ENCODE assay signal across 22 cellular contexts in genomic region chr5:164007062-164007461, GRCh38.
DNase-seq lines count a peak whose midpoint lies in the region; ATAC-seq and TF ChIP-seq lines count a peak whose summit lies in the region.
"Had no signal": no experiment of that assay in that cellular context is flagged by ENCODE, and none has a peak within 500 bp of the region (broad histone marks: within the 10 kb centered on the region; RNA-seq: fewer than 3 reads in every experiment).

No MANE protein-coding gene starts in this region.

- H3K9me2 ChIP-seq in GM23338 (ENCODE audit: insufficient read depth), result no peaks in the 10 kb centered on the region

- no peak overlapping the region for H3K27ac Mint-ChIP-seq in GM23338
- H3K27ac Mint-ChIP-seq: B cell; CD4-positive, alpha-beta T cell; CD8-positive, alpha-beta T cell had no signal

- H3K9me3 ChIP-seq in liver (ENCODE audit: control insufficient read depth in 4 of 4, low read length in 3 of 4), result no peaks in the 10 kb centered on the region
- no peaks in the 10 kb centered on the region for H3K9me3 ChIP-seq in right lobe of liver
- H3K9me3 ChIP-seq: BLaER1 treated with 17β-estradiol and CSF1 and Interleukin-3, amounts not matched to agents 10 nM and 100 nM; Caco-2 had no signal

- no peak for TF ChIP-seq POLR2A in right lobe of liver (IDR thresholded peaks at IDR 0.05)

- no peak for TF ChIP-seq EP300 in Ishikawa (IDR thresholded peaks at IDR 0.05; ENCODE audit: borderline replicate concordance)

- H4K20me1 ChIP-seq in GM23338 (replicated peaks; ENCODE audit: insufficient read depth), result no peaks in the 10 kb centered on the region
- H4K20me1 ChIP-seq: BLaER1 treated with 17β-estradiol and CSF1 and Interleukin-3, amounts not matched to agents 10 nM and 100 nM had no signal

- TF ChIP-seq CTCF in liver (IDR thresholded peaks at IDR 0.05; ENCODE audit: low read depth, low read length, missing input control) (no peak), right lobe of liver (IDR thresholded peaks at IDR 0.05) (no peak), GM23338 (conservative IDR thresholded peaks at IDR 0.05; ENCODE audit: low read depth in 2 of 2) (no peak), brain microvascular endothelial cell (IDR thresholded peaks at IDR 0.05; ENCODE audit: low read depth, low read length, missing control alignments) (no peak)

- H3K79me2 ChIP-seq in GM23338 (replicated peaks; ENCODE audit: insufficient read depth), result no peaks in the 10 kb centered on the region

- no peaks in the 10 kb centered on the region for H3K27me3 Mint-ChIP-seq in GM23338 (ENCODE audit: insufficient read depth, low read depth, poor library complexity)
- H3K27me3 Mint-ChIP-seq: B cell; CD4-positive, alpha-beta T cell had no signal

- no peak for ATAC-seq in right lobe of liver
- no peak for ATAC-seq in GM23338
- no peak for ATAC-seq in GM18870 (IDR thresholded peaks at IDR 0.05; ENCODE audit: unreplicated experiment)
- ATAC-seq: CD8-positive, alpha-beta T cell had no signal

- H3K9ac ChIP-seq in liver (ENCODE audit: low read depth in 1 of 2, low read length in 2 of 2), result no peak overlapping the region
- H3K9ac ChIP-seq: BLaER1 treated with 17β-estradiol and CSF1 and Interleukin-3, amounts not matched to agents 10 nM and 100 nM had no signal

- H3K4me3 ChIP-seq in liver (ENCODE audit: low read depth in 1 of 3, low read length in 3 of 3), result no peak overlapping the region
- H3K4me3 ChIP-seq in right lobe of liver, result no peak overlapping the region
- H3K4me3 ChIP-seq in GM23338, result no peak overlapping the region
- H3K4me3 ChIP-seq in brain microvascular endothelial cell (ENCODE audit: low read depth, low read length), result no peak overlapping the region
- H3K4me3 ChIP-seq: BLaER1 treated with 17β-estradiol and CSF1 and Interleukin-3, amounts not matched to agents 10 nM and 100 nM had no signal

- 67% methylated on average over 2 of the region's 2 CpGs for WGBS in liver
- 34% methylated on average over 2 of the region's 2 CpGs for WGBS in right lobe of liver (ENCODE audit: insufficient coverage, low coverage, low lambda C conversion rate, missing lambda C conversion rate)

- H3K4me1 ChIP-seq in liver (ENCODE audit: control insufficient read depth in 4 of 4, insufficient read depth in 4 of 4, low read length in 3 of 4) (peaks cover 0 to 14% (median 14%) of the 10 kb centered on the region in 4 donors), right lobe of liver (peaks cover 0 to 15% (median 0%) of the 10 kb centered on the region in 4 donors), GM23338 (ENCODE audit: insufficient read depth) (no peaks in the 10 kb centered on the region; the same call in 1 of the 2 replicates)
- H3K4me1 ChIP-seq: BLaER1 treated with 17β-estradiol and CSF1 and Interleukin-3, amounts not matched to agents 10 nM and 100 nM; Caco-2 had no signal

- H3K4me1 Mint-ChIP-seq in GM23338, result peaks cover 4% of the 10 kb centered on the region; the same call in 2 of the 3 replicates

- TF ChIP-seq RAD21 in liver (IDR thresholded peaks at IDR 0.05) (no peak), Ishikawa (IDR thresholded peaks at IDR 0.05; ENCODE audit: low read depth) (no peak)

- no peaks in the 10 kb centered on the region for H3F3A ChIP-seq in GM23338 (replicated peaks; ENCODE audit: low read depth)

- no peaks in the 10 kb centered on the region for H3K9me3 Mint-ChIP-seq in GM23338
- H3K9me3 Mint-ChIP-seq: CD4-positive, alpha-beta T cell; CD8-positive, alpha-beta T cell had no signal

- H3K27me3 ChIP-seq in liver (ENCODE audit: control insufficient read depth in 4 of 4, insufficient read depth in 4 of 4, low read length in 3 of 4), result no peaks in the 10 kb centered on the region
- H3K27me3 ChIP-seq in right lobe of liver, result no peaks in the 10 kb centered on the region
- no peaks in the 10 kb centered on the region for H3K27me3 ChIP-seq in GM23338 (ENCODE audit: insufficient read depth)
- H3K27me3 ChIP-seq in brain microvascular endothelial cell (replicated peaks), result no peaks in the 10 kb centered on the region
- H3K27me3 ChIP-seq: BLaER1 treated with 17β-estradiol and CSF1 and Interleukin-3, amounts not matched to agents 10 nM and 100 nM had no signal

- no peak overlapping the region for H3K4me2 ChIP-seq in GM23338
- H3K4me2 ChIP-seq: BLaER1 treated with 17β-estradiol and CSF1 and Interleukin-3, amounts not matched to agents 10 nM and 100 nM had no signal

- DNase-seq in right lobe of liver (no peak), GM23338 (ENCODE audit: low spot score) (no peak), NCI-H2107 (lab: John Stamatoyannopoulos, UW) (no peak), brain microvascular endothelial cell (no peak)
- DNase-seq: 8988T; AML-193; Caco-2; Calu3; CD4-positive, alpha-beta T cell; CD8-positive, alpha-beta T cell; DMS153; DMS53; DMS79; DND-41; EL; GDM1 had no signal

- in situ Hi-C loops in brain microvascular endothelial cell (cut with HindIII; ENCODE audit: low pct_ligation_motif_present, low sequenced_read_pairs), result no loop called here

- H3K4me3 Mint-ChIP-seq in GM23338, result no peak overlapping the region
- H3K4me3 Mint-ChIP-seq: B cell; CD4-positive, alpha-beta T cell; CD8-positive, alpha-beta T cell had no signal

- H3K27ac ChIP-seq in liver (ENCODE audit: low read depth in 1 of 2, low read length in 2 of 2) (no peak overlapping the region), right lobe of liver (no peak overlapping the region), GM23338 (ENCODE audit: low read depth) (no peak overlapping the region), brain microvascular endothelial cell (no peak overlapping the region)
- H3K27ac ChIP-seq: BLaER1 treated with 17β-estradiol and CSF1 and Interleukin-3, amounts not matched to agents 10 nM and 100 nM; C4-2B had no signal

- no peaks in the 10 kb centered on the region for H3K36me3 ChIP-seq in liver (ENCODE audit: control insufficient read depth in 4 of 4, insufficient read depth in 3 of 4, low read depth in 1 of 4, low read length in 3 of 4)
- no peaks in the 10 kb centered on the region for H3K36me3 ChIP-seq in right lobe of liver
- no peaks in the 10 kb centered on the region for H3K36me3 ChIP-seq in GM23338 (ENCODE audit: insufficient read depth)
- H3K36me3 ChIP-seq in brain microvascular endothelial cell (replicated peaks), result no peaks in the 10 kb centered on the region
- H3K36me3 ChIP-seq: BLaER1 treated with 17β-estradiol and CSF1 and Interleukin-3, amounts not matched to agents 10 nM and 100 nM had no signal

- H3K36me3 Mint-ChIP-seq in GM23338 (ENCODE audit: low read depth), result no peaks in the 10 kb centered on the region
- H3K36me3 Mint-ChIP-seq: CD8-positive, alpha-beta T cell had no signal

- no peak overlapping the region for H2AFZ ChIP-seq in GM23338

- intact Hi-C loops in right lobe of liver (cut with DNase I), result no loop called here

TF ChIP-seq in GM23338, 12 proteins besides CTCF, POLR2A, EP300 and RAD21 (continues in another document):
- TF ChIP-seq EZH2phosphoT487 (IDR thresholded peaks at IDR 0.05; ENCODE audit: unreplicated experiment) (no peak), ZNF331 (CRISPR knock-in tag; IDR thresholded peaks at IDR 0.05; ENCODE audit: low read depth) (no peak)

TF ChIP-seq in Ishikawa, 13 proteins besides CTCF, POLR2A, EP300 and RAD21:
- peak; percentile 73 for TF ChIP-seq REST (IDR thresholded peaks at IDR 0.05; ENCODE audit: low read depth)
- no peak for TF ChIP-seq USF1 (IDR thresholded peaks at IDR 0.05)
- TF ChIP-seq CEBPB (IDR thresholded peaks at IDR 0.05), result no peak
- TF ChIP-seq ZBTB7A (IDR thresholded peaks at IDR 0.05; ENCODE audit: low read depth), result no peak
- TF ChIP-seq TCF12 (IDR thresholded peaks at IDR 0.05; ENCODE audit: low read depth), result no peak
- TF ChIP-seq EGR1 (IDR thresholded peaks at IDR 0.05), result no peak
